In genomic region chr3:190178779-190179178, GRCh38 we compare ENCODE assay signal across 2 cellular contexts.
TF ChIP-seq lines count a peak whose summit lies in the region.

No MANE protein-coding gene starts in this region.

TF ChIP-seq in HCT116, 20 proteins besides CTCF, POLR2A, EP300 and RAD21:
- TF ChIP-seq EZH2 (IDR thresholded peaks at IDR 0.05) (no peak), ELF1 (IDR thresholded peaks at IDR 0.05; ENCODE audit: borderline replicate concordance, low read depth) (no peak), ZFX (IDR thresholded peaks at IDR 0.05) (no peak), CEBPB (IDR thresholded peaks at IDR 0.05; ENCODE audit: low read depth) (no peak), EGR1 (IDR thresholded peaks at IDR 0.05; ENCODE audit: low read depth) (no peak), CBX3 (IDR thresholded peaks at IDR 0.05; ENCODE audit: low read depth) (no peak), ZNF274 (IDR thresholded peaks at IDR 0.05; ENCODE audit: low read depth, low read length) (no peak), JUND (IDR thresholded peaks at IDR 0.05) (no peak), ATF3 (IDR thresholded peaks at IDR 0.05) (no peak), ZBTB33 (IDR thresholded peaks at IDR 0.05; ENCODE audit: extremely low read depth, insufficient replicate concordance, low read length) (no peak), TCF7L2 (IDR thresholded peaks at IDR 0.05; ENCODE audit: borderline replicate concordance, extremely low read depth, insufficient read depth, insufficient read length) (no peak), SRF (IDR thresholded peaks at IDR 0.05; ENCODE audit: low read depth) (no peak), REST (IDR thresholded peaks at IDR 0.05; ENCODE audit: low read depth) (no peak), YY1 (IDR thresholded peaks at IDR 0.05; ENCODE audit: extremely low read depth, insufficient replicate concordance, low read depth, low read length) (no peak), SIN3A (IDR thresholded peaks at IDR 0.05; ENCODE audit: low read depth) (no peak), SP1 (IDR thresholded peaks at IDR 0.05; ENCODE audit: low read depth) (no peak), MAX (IDR thresholded peaks at IDR 0.05) (no peak), EZH2phosphoT487 (IDR thresholded peaks at IDR 0.05; ENCODE audit: borderline replicate concordance) (no peak), FOSL1 (IDR thresholded peaks at IDR 0.05; ENCODE audit: low read depth) (no peak), POLR2AphosphoS5 (IDR thresholded peaks at IDR 0.05; ENCODE audit: low read depth, low read length) (no peak)

TF ChIP-seq in K562, 482 proteins besides CTCF, POLR2A, EP300 and RAD21:
- TF ChIP-seq NELFE (IDR thresholded peaks at IDR 0.05; ENCODE audit: insufficient read depth, insufficient read length): no peak
- no peak for TF ChIP-seq KDM4B (IDR thresholded peaks at IDR 0.05; ENCODE audit: borderline replicate concordance in 2 of 2, low read depth in 1 of 2)
- TF ChIP-seq SRSF3 (IDR thresholded peaks at IDR 0.05; ENCODE audit: insufficient read depth, low read length): no peak
- peak; percentile 11; the same call in 1 of the 2 replicates for TF ChIP-seq CBFA2T2 (conservative IDR thresholded peaks at IDR 0.05)
- TF ChIP-seq ZBTB9 (CRISPR knock-in tag; IDR thresholded peaks at IDR 0.05): no peak
- no peak for TF ChIP-seq RBM15 (IDR thresholded peaks at IDR 0.05; ENCODE audit: insufficient read depth, low read length)
- TF ChIP-seq ZNF512 (tag; IDR thresholded peaks at IDR 0.05): no peak
- TF ChIP-seq NFYB (IDR thresholded peaks at IDR 0.05; ENCODE audit: extremely low read depth, insufficient read length): no peak
- no peak for TF ChIP-seq BMI1 (IDR thresholded peaks at IDR 0.05; ENCODE audit: low read length)
- peak; percentile 27; the same call in 1 of the 2 replicates for TF ChIP-seq CBFA2T3 (IDR thresholded peaks at IDR 0.05)
- no peak for TF ChIP-seq CTCFL (IDR thresholded peaks at IDR 0.05; ENCODE audit: borderline replicate concordance, insufficient read depth, low read depth, low read length, poor library complexity, severe bottlenecking)
TF ChIP-seq in K562: peak in this region for 2.
